ENCODE assay signal across 9 cellular contexts in the genomic region with DNA sequence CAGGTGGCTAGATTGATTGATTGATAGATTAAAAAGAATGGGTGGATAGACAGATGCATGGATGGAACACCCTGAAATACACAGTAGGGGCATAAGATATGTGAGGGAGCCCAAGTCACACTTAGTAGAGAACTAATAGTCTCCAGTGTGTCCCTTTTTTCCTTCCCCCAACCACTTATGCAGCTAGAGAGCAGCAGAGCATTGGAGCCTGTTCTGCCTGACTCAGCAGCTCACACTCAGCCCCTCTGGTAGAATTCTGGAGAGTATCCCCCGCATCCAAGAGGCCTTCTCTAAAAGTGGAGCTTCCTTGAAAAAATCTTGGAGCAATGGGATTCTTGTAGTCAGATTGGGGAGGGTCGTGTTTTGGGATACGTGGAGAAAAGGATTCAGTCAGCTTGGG. TPM values are rescaled to one million over a fixed set of nuclear protein-coding genes. Genes with fewer than 3 reads are reported as not detected.
"Had no signal": no experiment of that assay in that cellular context is flagged by ENCODE, and none has a peak within 500 bp of the region (broad histone marks: within the 10 kb centered on the region; RNA-seq: fewer than 3 reads in every experiment).

No MANE protein-coding gene starts in this region.

- H2AFZ ChIP-seq: GM23248 had no signal

- H3K9ac ChIP-seq: GM23248 had no signal

- H3K9me3 ChIP-seq: HAP-1 had no signal

- H3K4me3 Mint-ChIP-seq: HFFc6 had no signal

- H3K36me3 ChIP-seq: HAP-1 had no signal

- H3K27ac ChIP-seq: GM23248 had no signal

- ATAC-seq: HCT116 had no signal

- H3K4me1 ChIP-seq: HAP-1 had no signal

- DNase-seq: GM23248, GOT3, H7, HCEC 1CT, HFFc6 had no signal

- H3K4me3 ChIP-seq: GM23248, HAP-1 had no signal

- H3K27ac Mint-ChIP-seq: HFFc6 had no signal

- FAIRE-seq: H54 had no signal

RNA-seq across cellular contexts. Expression of a gene that starts 20.5 kb away (rescaled TPM):
- total RNA-seq: GM23248, H4, H7, HFFc6 had no signal
- polyA plus RNA-seq: GM23248 had no signal
